ENCODE assay signal across 14 cellular contexts in the genomic region with DNA sequence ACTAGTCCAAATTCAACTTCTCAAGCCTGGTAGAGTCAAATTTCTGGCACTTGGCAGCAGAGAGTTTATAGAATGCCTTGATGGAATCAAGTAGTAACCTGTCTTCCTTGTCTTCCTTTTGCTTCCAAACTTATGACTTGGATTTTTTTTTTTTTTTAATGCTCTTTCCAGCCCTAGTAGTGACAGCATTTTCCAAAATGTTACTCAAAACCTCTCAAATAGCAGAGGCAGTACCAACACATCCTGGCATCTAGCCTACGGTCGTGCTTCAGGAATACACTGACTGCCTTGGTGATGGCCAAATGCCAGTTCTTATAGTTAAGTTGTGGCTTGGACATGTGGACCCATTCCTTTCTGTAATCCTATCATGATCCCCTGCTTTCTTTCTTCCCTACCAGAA. TPM values are rescaled to one million over a fixed set of nuclear protein-coding genes. Genes with fewer than 3 reads are reported as not detected.
DNase-seq lines count a peak whose midpoint lies in the region; ATAC-seq, FAIRE-seq and TF ChIP-seq lines count a peak whose summit lies in the region.
"Had no signal": no experiment of that assay in that cellular context is flagged by ENCODE, and none has a peak within 500 bp of the region (broad histone marks: within the 10 kb centered on the region; RNA-seq: fewer than 3 reads in every experiment).

No MANE protein-coding gene starts in this region.

- no peak for TF ChIP-seq EP300 in SK-N-SH (IDR thresholded peaks at IDR 0.05; ENCODE audit: borderline replicate concordance in 1 of 2, low read depth in 1 of 2, low read length in 1 of 2)
- no peak for TF ChIP-seq EP300 in HepG2 (IDR thresholded peaks at IDR 0.05; ENCODE audit: low read depth in 2 of 2, low read length in 2 of 2)
- no peak for TF ChIP-seq EP300 in HepG2 (CRISPR knock-in tag; IDR thresholded peaks at IDR 0.05; ENCODE audit: borderline replicate concordance)

- CTCF ChIA-PET in SK-N-SH (lab: Yijun Ruan, JAX) (no interaction called here), HepG2 (lab: Yijun Ruan, JAX; ENCODE audit: low intra/inter-chr PET ratio, low total read pairs) (no interaction called here)

- H3K9me3 Mint-ChIP-seq in progenitor cell of endocrine pancreas (ENCODE audit: low read depth) = peaks cover 5% of the 10 kb centered on the region
- H3K9me3 Mint-ChIP-seq: activated naive CD4-positive, alpha-beta T cell treated with anti-CD3 and anti-CD28 coated beads, Interleukin-2, amount 10 ng/mL, durations not matched to agents 7 days and 5 days had no signal

- POLR2A ChIA-PET in SK-N-SH (lab: Yijun Ruan, JAX) (no interaction called here), HepG2 (lab: Yijun Ruan, JAX) (no interaction called here)

- no peak for TF ChIP-seq POLR2A in thyroid gland (IDR thresholded peaks at IDR 0.05)
- TF ChIP-seq POLR2A in HepG2 (IDR thresholded peaks at IDR 0.05; ENCODE audit: insufficient read depth in 1 of 2, low read depth in 2 of 2, low read length in 2 of 2) = no peak

- intact Hi-C loops in thyroid gland (cut with DNase I) (no loop called here), HepG2 (cut with micrococcal nuclease; ENCODE audit: unreplicated experiment) (no loop called here)

- TF ChIP-seq RAD21 in SK-N-SH (IDR thresholded peaks at IDR 0.05; ENCODE audit: low read length) (no peak), HepG2 (CRISPR knock-in tag; IDR thresholded peaks at IDR 0.05) (no peak)

- no peak overlapping the region for H3K4me3 Mint-ChIP-seq in progenitor cell of endocrine pancreas (ENCODE audit: low read depth)
- H3K4me3 Mint-ChIP-seq: activated naive CD4-positive, alpha-beta T cell treated with anti-CD3 and anti-CD28 coated beads, Interleukin-2, amount 10 ng/mL, durations not matched to agents 7 days and 5 days; naive B cell had no signal

- peak; percentile 20 for DNase-seq in NCI-H1105 treated with DMSO at 0.1 percent for 48 hours (lab: John Stamatoyannopoulos, UW)
- no peak for DNase-seq in NCI-H1105 (lab: John Stamatoyannopoulos, UW)
- DNase-seq in SK-N-SH = no peak
- DNase-seq in fibroblast of peridontal ligament (ENCODE audit: extremely low read depth) = peak; percentile 96
- peak; percentile 82 to 85 for DNase-seq in thyroid gland
- DNase-seq in HepG2 (ENCODE audit: low spot score) = no peak
- DNase-seq in KG1 (lab: John Stamatoyannopoulos, UW) = no peak
- no peak for DNase-seq in progenitor cell of endocrine pancreas (ENCODE audit: low spot score, unreplicated experiment)
- DNase-seq: activated naive CD4-positive, alpha-beta T cell treated with anti-CD3 and anti-CD28 coated beads, Interleukin-2, amount 10 ng/mL, durations not matched to agents 7 days and 5 days; naive B cell; NCI-H1436 treated with DMSO at 0.1 percent for 48 hours had no signal

- TF ChIP-seq CTCF in SK-N-SH (IDR thresholded peaks at IDR 0.05) = no peak
- no peak for TF ChIP-seq CTCF in thyroid gland (IDR thresholded peaks at IDR 0.05)
- no peak for TF ChIP-seq CTCF in HepG2 (CRISPR knock-in tag; IDR thresholded peaks at IDR 0.05)
- TF ChIP-seq CTCF in progenitor cell of endocrine pancreas (IDR thresholded peaks at IDR 0.05; ENCODE audit: unreplicated experiment) = no peak

- no peak for ATAC-seq in HepG2

- in situ Hi-C loops in HepG2 (cut with HindIII; ENCODE audit: extremely low pct_ligation_motif_present, low pct_unique_long_range_greater_than_20kb) = no loop called here

- WGBS in SK-N-SH (ENCODE audit: low lambda C conversion rate) = 34% methylated on average over 2 of the region's 2 CpGs
- WGBS in thyroid gland, 2 donors = 13 to 23% methylated on average over 2 of the region's 2 CpGs
- 29% methylated on average over 2 of the region's 2 CpGs for WGBS in HepG2 (ENCODE audit: low lambda C conversion rate)

- H3F3A ChIP-seq in SK-N-SH (replicated peaks; ENCODE audit: insufficient read depth) = peaks cover 39% of the 10 kb centered on the region

- no peaks in the 10 kb centered on the region for H3K27me3 Mint-ChIP-seq in progenitor cell of endocrine pancreas
- H3K27me3 Mint-ChIP-seq: activated naive CD4-positive, alpha-beta T cell treated with anti-CD3 and anti-CD28 coated beads, Interleukin-2, amount 10 ng/mL, durations not matched to agents 7 days and 5 days; naive B cell had no signal

- peaks cover 0 to 3% of the 10 kb centered on the region in 2 experiments for H3K36me3 ChIP-seq in SK-N-SH (replicated peaks in 1 of 2; ENCODE audit: control insufficient read depth in 1 of 2, insufficient read depth in 2 of 2, low read length in 1 of 2)
- H3K36me3 ChIP-seq in thyroid gland = no peaks in the 10 kb centered on the region
- H3K36me3 ChIP-seq in HepG2 (replicated peaks in 1 of 2; ENCODE audit: control insufficient read depth in 1 of 2, insufficient read depth in 2 of 2, low read length in 2 of 2) = no peaks in the 10 kb centered on the region
- H3K36me3 ChIP-seq: thoracic aorta had no signal

- H3K4me2 ChIP-seq in SK-N-SH = no peak overlapping the region
- H3K4me2 ChIP-seq in HepG2 (ENCODE audit: low read depth, low read length) = no peak overlapping the region

- peaks cover 32% of the 10 kb centered on the region for H3K4me1 Mint-ChIP-seq in progenitor cell of endocrine pancreas (ENCODE audit: low read depth)

- peaks cover 19% of the 10 kb centered on the region for H3K79me2 ChIP-seq in SK-N-SH (ENCODE audit: insufficient read depth)
- no peaks in the 10 kb centered on the region for H3K79me2 ChIP-seq in HepG2 (ENCODE audit: insufficient read depth, low read length)

- H3K27ac ChIP-seq in SK-N-SH (ENCODE audit: low read depth in 2 of 2, low read length in 1 of 2) = 0 out of 4 replicates have a peak overlapping the region, but pooled peaks of 1 of the 2 experiments have one; percentile 8
- H3K27ac ChIP-seq in thyroid gland = no peak overlapping the region
- no peak overlapping the region for H3K27ac ChIP-seq in HepG2 (ENCODE audit: extremely low read length, insufficient read depth, low read length)
- H3K27ac ChIP-seq: thoracic aorta had no signal

- H3K9ac ChIP-seq in SK-N-SH (no peak overlapping the region), HepG2 (ENCODE audit: insufficient read depth, low read depth, low read length) (no peak overlapping the region)

- H3K9me2 ChIP-seq in SK-N-SH = no peaks in the 10 kb centered on the region

- no peaks in the 10 kb centered on the region for H3K9me3 ChIP-seq in SK-N-SH
- no peaks in the 10 kb centered on the region for H3K9me3 ChIP-seq in thyroid gland
- no peaks in the 10 kb centered on the region for H3K9me3 ChIP-seq in HepG2 (ENCODE audit: low read length)
- H3K9me3 ChIP-seq: thoracic aorta had no signal

- H3K4me1 ChIP-seq in SK-N-SH (ENCODE audit: control insufficient read depth in 1 of 2, insufficient read depth in 2 of 2, low read depth in 1 of 2, low read length in 1 of 2) (peaks cover 6 to 62% of the 10 kb centered on the region in 2 experiments; a peak in 3 of 4 replicates), thyroid gland (peaks cover 6 to 24% of the 10 kb centered on the region in 2 donors), HepG2 (ENCODE audit: insufficient read depth, low read length) (no peaks in the 10 kb centered on the region)

- no peak overlapping the region for H3K4me3 ChIP-seq in SK-N-SH (ENCODE audit: low read depth in 2 of 2, low read length in 1 of 2)
- H3K4me3 ChIP-seq in thyroid gland (replicated peaks in 1 of 3) = no peak overlapping the region
- no peak overlapping the region for H3K4me3 ChIP-seq in HepG2 (replicated peaks in 1 of 3; ENCODE audit: insufficient read depth in 1 of 3, low read depth in 2 of 3, low read length in 3 of 3)
- H3K4me3 ChIP-seq: thoracic aorta had no signal

- FAIRE-seq in HepG2 (lab: Jason Lieb, UNC) = no peak
- FAIRE-seq: colon, frontal cortex had no signal

- H3K36me3 Mint-ChIP-seq in progenitor cell of endocrine pancreas (ENCODE audit: insufficient read depth) = peaks cover 7% of the 10 kb centered on the region

- H2AFZ ChIP-seq in SK-N-SH (ENCODE audit: low read depth) (no peak overlapping the region), HepG2 (ENCODE audit: low read length) (no peak overlapping the region)

- H3K27ac Mint-ChIP-seq in progenitor cell of endocrine pancreas = no peak overlapping the region
- H3K27ac Mint-ChIP-seq: activated naive CD4-positive, alpha-beta T cell treated with anti-CD3 and anti-CD28 coated beads, Interleukin-2, amount 10 ng/mL, durations not matched to agents 7 days and 5 days had no signal

- BruUV-seq in HepG2 (replicated peaks; lab: Mats Ljungman, UMichigan) = no TSS peak

- no peaks in the 10 kb centered on the region; the same call in 1 of the 2 replicates for H4K20me1 ChIP-seq in SK-N-SH (ENCODE audit: insufficient read depth)
- H4K20me1 ChIP-seq in HepG2 (ENCODE audit: insufficient read depth, low read length) = no peaks in the 10 kb centered on the region

- no peaks in the 10 kb centered on the region for H3K27me3 ChIP-seq in SK-N-SH (ENCODE audit: insufficient read depth)
- H3K27me3 ChIP-seq in thyroid gland = no peaks in the 10 kb centered on the region
- H3K27me3 ChIP-seq in HepG2 (ENCODE audit: control insufficient read depth in 1 of 2, insufficient read depth in 2 of 2, low read length in 2 of 2) = no peaks in the 10 kb centered on the region

RNA-seq across cellular contexts. Expression of a gene that starts 46.0 kb away (rescaled TPM):
- 14.8 and 20.0 TPM in 2 replicates for polyA plus RNA-seq in SK-N-SH (2012; rRNA removed)
- 22.1 and 24.6 TPM in 2 replicates for polyA plus RNA-seq in SK-N-SH (2012; cell fraction: cytosol; rRNA removed)
- polyA plus RNA-seq in SK-N-SH (2012; cell fraction: nucleus; rRNA removed) = 9.7 and 28.0 TPM in 2 replicates
- 10 to 100 TPM; 15.6 to 38.2 (median 23.8) TPM for total RNA-seq in thyroid gland
- total RNA-seq in HepG2 (2016; rRNA removed; fragmentation: Illumina TruSeq; extraction: Trizol) = 0.13 TPM in 1 of 2 replicates, not detected in the other
- total RNA-seq in HepG2 (2016; cell fraction: cytosol; rRNA removed; fragmentation: Illumina TruSeq; extraction: Trizol; ENCODE audit: low read depth) = not detected in 2 replicates
- 0.09 and 0.12 TPM in 2 replicates for total RNA-seq in HepG2 (2016; cell fraction: insoluble cytoplasmic fraction; rRNA removed; fragmentation: Illumina TruSeq; extraction: Trizol)
- total RNA-seq in HepG2 (2016; cell fraction: membrane; rRNA removed; fragmentation: Illumina TruSeq; extraction: Trizol) = not detected in 2 replicates
- 0.47 and 1.0 TPM in 2 replicates for total RNA-seq in HepG2 (2016; cell fraction: nucleus; rRNA removed; fragmentation: Illumina TruSeq; extraction: Trizol)
- polyA plus RNA-seq in HepG2 (2011; rRNA removed) = 0.07 and 0.08 TPM in 2 replicates
- polyA plus RNA-seq in HepG2 (2011; cell fraction: cytosol; rRNA removed) = 0.04 and 0.05 TPM in 2 replicates
- polyA plus RNA-seq in HepG2 (2011; cell fraction: nucleus; rRNA removed) = 0.03 and 0.07 TPM in 2 replicates
- 0.08 and 0.17 TPM in 2 replicates for polyA plus RNA-seq in HepG2 (2012)
- not detected in 2 replicates for polyA plus RNA-seq in HepG2 (2016; cell fraction: cytosol; fragmentation: Illumina TruSeq; extraction: Trizol; ENCODE audit: low read depth)
- polyA plus RNA-seq in HepG2 (2016; cell fraction: insoluble cytoplasmic fraction; fragmentation: Illumina TruSeq; extraction: Trizol; ENCODE audit: low read depth) = 0.09 and 0.14 TPM in 2 replicates
- not detected in 2 replicates for polyA plus RNA-seq in HepG2 (2016; cell fraction: membrane; fragmentation: Illumina TruSeq; extraction: Trizol; ENCODE audit: low read depth)
- 0.17 and 0.26 TPM in 2 replicates for polyA plus RNA-seq in HepG2 (2016; cell fraction: nucleus; fragmentation: Illumina TruSeq; extraction: Trizol; ENCODE audit: insufficient read depth, low read depth)
- polyA minus RNA-seq in HepG2 (2011; rRNA and poly(A)+ RNA removed; ENCODE audit: low replicate concordance) = 0.04 and 21.5 TPM in 2 replicates
- polyA minus RNA-seq in HepG2 (2011; cell fraction: cytosol; rRNA and poly(A)+ RNA removed) = 0.18 TPM in 1 of 2 replicates, not detected in the other
- 0.37 and 0.39 TPM in 2 replicates for polyA minus RNA-seq in HepG2 (2011; cell fraction: nucleus; rRNA and poly(A)+ RNA removed)
- total RNA-seq in progenitor cell of endocrine pancreas = 65.6 and 67.8 TPM in 2 replicates

Comparison
In these comparisons a context has a peak if more than half of its experiments do, and no peak if none do; other contexts are left out.
1. DNase-seq: peak in NCI-H1105 treated with DMSO at 0.1 percent for 48 hours (single experiment), fibroblast of peridontal ligament (single experiment) and thyroid gland (2 of 2); none in NCI-H1105 (single experiment), SK-N-SH (single experiment), HepG2 (single experiment), KG1 (single experiment) and progenitor cell of endocrine pancreas (single experiment).
2. RNA of a gene that starts 46.0 kb away (total RNA-seq): 65.6 to 67.8 TPM in progenitor cell of endocrine pancreas and 15.6 to 38.2 TPM in thyroid gland; 0.09 to 1.0 TPM in HepG2; every median in the first group is over 4 times any median in the second.